In the genomic region with DNA sequence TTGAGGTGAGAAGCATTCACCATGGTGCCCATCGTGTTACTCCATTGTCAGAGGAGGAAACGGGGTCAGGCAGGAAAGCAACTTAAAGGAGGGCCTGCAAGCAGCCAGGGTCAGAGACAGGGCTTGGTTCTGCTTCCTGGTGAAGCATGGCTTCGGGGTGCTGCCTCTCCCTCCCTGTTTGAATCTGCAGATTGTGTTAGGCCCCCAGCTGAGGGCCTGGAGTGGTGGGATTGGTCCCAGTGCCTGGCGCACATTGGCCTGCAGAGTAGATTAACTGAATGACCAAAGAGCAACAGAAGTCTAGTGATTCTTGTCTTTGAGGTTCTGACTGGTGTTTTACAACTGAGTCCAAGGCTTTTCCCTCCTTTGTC, we compare ENCODE assay signal across 8 cellular contexts. TPM values are rescaled to one million over a fixed set of nuclear protein-coding genes. Genes with fewer than 3 reads are reported as not detected.
DNase-seq lines count a peak whose midpoint lies in the region; ATAC-seq and TF ChIP-seq lines count a peak whose summit lies in the region.
"Had no signal": no experiment of that assay in that cellular context is flagged by ENCODE, and none has a peak within 500 bp of the region (broad histone marks: within the 10 kb centered on the region; RNA-seq: fewer than 3 reads in every experiment).

No MANE protein-coding gene starts in this region.

- peaks cover 29% of the 10 kb centered on the region for H3K4me1 Mint-ChIP-seq in activated T-cell treated with anti-CD3 and anti-CD28 coated beads, Interleukin-2, amount 50 U/mL, for 72 hours (ENCODE audit: low read depth)
- peaks cover 34% of the 10 kb centered on the region for H3K4me1 Mint-ChIP-seq in endothelial cell (ENCODE audit: unreplicated experiment)

- H3K36me3 Mint-ChIP-seq in activated T-cell treated with anti-CD3 and anti-CD28 coated beads, Interleukin-2, amount 50 U/mL, for 72 hours (ENCODE audit: insufficient read depth in 2 of 2), result no peaks in the 10 kb centered on the region
- peaks cover 17% of the 10 kb centered on the region for H3K36me3 Mint-ChIP-seq in endothelial cell (ENCODE audit: low read depth, unreplicated experiment)

- no peak for TF ChIP-seq CTCF in endothelial cell (IDR thresholded peaks at IDR 0.05; ENCODE audit: unreplicated experiment)

- peak overlapping the region; percentile 12 to 74 for H3K4me3 Mint-ChIP-seq in activated T-cell treated with anti-CD3 and anti-CD28 coated beads, Interleukin-2, amount 50 U/mL, for 72 hours
- peak overlapping the region; percentile 93 for H3K4me3 Mint-ChIP-seq in endothelial cell (ENCODE audit: unreplicated experiment)

- no peaks in the 10 kb centered on the region for H3K9me3 Mint-ChIP-seq in activated T-cell treated with anti-CD3 and anti-CD28 coated beads, Interleukin-2, amount 50 U/mL, for 72 hours
- no peaks in the 10 kb centered on the region for H3K9me3 Mint-ChIP-seq in endothelial cell (ENCODE audit: unreplicated experiment)

- DNase-seq in activated T-cell treated with anti-CD3 and anti-CD28 coated beads, Interleukin-2, amount 50 U/mL, for 72 hours, result no peak
- no peak for DNase-seq in activated T-cell treated with anti-CD3 and anti-CD28 coated beads for 4 hours
- no peak for DNase-seq in endothelial cell (ENCODE audit: low spot score)
- DNase-seq in substantia nigra (lab: John Stamatoyannopoulos, UW), result no peak
- no peak for DNase-seq in activated gamma-delta T cell (lab: John Stamatoyannopoulos, UW)
- DNase-seq: activated CD4-positive, CD25-positive, alpha-beta regulatory T cell; NCI-H1048 had no signal

- H3K27ac ChIP-seq in substantia nigra (ENCODE audit: low read depth, low read length, poor library complexity, severe bottlenecking), result peak overlapping the region; percentile 51

- H3K27ac Mint-ChIP-seq in activated T-cell treated with anti-CD3 and anti-CD28 coated beads, Interleukin-2, amount 50 U/mL, for 72 hours, result no peak overlapping the region
- H3K27ac Mint-ChIP-seq in endothelial cell (ENCODE audit: unreplicated experiment), result peak overlapping the region; percentile 79

- no peaks in the 10 kb centered on the region for H3K27me3 Mint-ChIP-seq in activated T-cell treated with anti-CD3 and anti-CD28 coated beads, Interleukin-2, amount 50 U/mL, for 72 hours (ENCODE audit: low read depth)
- peaks cover 6% of the 10 kb centered on the region for H3K27me3 Mint-ChIP-seq in endothelial cell (ENCODE audit: unreplicated experiment)

- ATAC-seq in activated T-cell treated with anti-CD3 and anti-CD28 coated beads, Interleukin-2, amount 50 U/mL, for 72 hours (replicated peaks in 1 of 2), result no peak
- no peak for ATAC-seq in GM19395 (IDR thresholded peaks at IDR 0.05; ENCODE audit: unreplicated experiment)

RNA-seq across cellular contexts. Expression of gene SOX12, which starts 4.0 kb away (rescaled TPM):
- total RNA-seq in activated T-cell treated with anti-CD3 and anti-CD28 coated beads, Interleukin-2, amount 50 U/mL, for 72 hours, result 10 to 100 TPM in 1 of 2 donors, 1 to 10 TPM in 1; 7.8 to 11.7 TPM
- total RNA-seq in endothelial cell (ENCODE audit: unreplicated experiment), result 64.7 TPM

RNA-seq across cellular contexts. Expression of gene NRSN2, which starts 17.6 kb away (rescaled TPM):
- 10 to 100 TPM; 12.9 to 14.7 TPM for total RNA-seq in activated T-cell treated with anti-CD3 and anti-CD28 coated beads, Interleukin-2, amount 50 U/mL, for 72 hours
- 43.2 TPM for total RNA-seq in endothelial cell (ENCODE audit: unreplicated experiment)

RNA-seq across cellular contexts. Expression of gene ZCCHC3, which starts 31.9 kb away (rescaled TPM):
- total RNA-seq in activated T-cell treated with anti-CD3 and anti-CD28 coated beads, Interleukin-2, amount 50 U/mL, for 72 hours, result 10 to 100 TPM; 21.3 to 21.6 TPM
- total RNA-seq in endothelial cell (ENCODE audit: unreplicated experiment), result 40.0 TPM

RNA-seq across cellular contexts. Expression of gene C20orf96, which starts 38.8 kb away (rescaled TPM):
- 1 to 10 TPM; 6.4 to 9.4 TPM for total RNA-seq in activated T-cell treated with anti-CD3 and anti-CD28 coated beads, Interleukin-2, amount 50 U/mL, for 72 hours
- total RNA-seq in endothelial cell (ENCODE audit: unreplicated experiment), result 27.5 TPM

RNA-seq across cellular contexts. Expression of gene TRIB3, which starts 51.2 kb away (rescaled TPM):
- total RNA-seq in activated T-cell treated with anti-CD3 and anti-CD28 coated beads, Interleukin-2, amount 50 U/mL, for 72 hours, result 100 to 1,000 TPM; 165 to 281 TPM
- total RNA-seq in endothelial cell (ENCODE audit: unreplicated experiment), result 24.2 TPM
